Comparison of ENCODE assay signal across 28 cellular contexts in genomic region chr10:48554668-48555067, GRCh38. TPM values are rescaled to one million over a fixed set of nuclear protein-coding genes. Genes with fewer than 3 reads are reported as not detected.
DNase-seq lines count a peak whose midpoint lies in the region; ATAC-seq, FAIRE-seq and TF ChIP-seq lines count a peak whose summit lies in the region.
"Had no signal": no experiment of that assay in that cellular context is flagged by ENCODE, and none has a peak within 500 bp of the region (broad histone marks: within the 10 kb centered on the region; RNA-seq: fewer than 3 reads in every experiment).

No MANE protein-coding gene starts in this region.

- TF ChIP-seq EP300 in sigmoid colon (IDR thresholded peaks at IDR 0.05): no peak

- no peaks in the 10 kb centered on the region for H3K4me1 ChIP-seq in GM23248 (ENCODE audit: insufficient read depth)
- H3K4me1 ChIP-seq in left ventricle myocardium inferior: peaks cover 23% of the 10 kb centered on the region
- peaks cover 0 to 31% (median 20%) of the 10 kb centered on the region in 4 donors for H3K4me1 ChIP-seq in sigmoid colon
- H3K4me1 ChIP-seq: psoas muscle had no signal

- H3K27me3 ChIP-seq in GM23248 (replicated peaks; ENCODE audit: insufficient read depth) (no peaks in the 10 kb centered on the region), bronchial epithelial cell (ENCODE audit: control insufficient read depth, insufficient read depth, low read length) (no peaks in the 10 kb centered on the region), left ventricle myocardium inferior (ENCODE audit: low read depth) (no peaks in the 10 kb centered on the region), sigmoid colon (no peaks in the 10 kb centered on the region)
- H3K27me3 ChIP-seq: BLaER1, neutrophil, tibial nerve had no signal

- no peak overlapping the region for H3K27ac Mint-ChIP-seq in activated T-cell treated with anti-CD3 and anti-CD28 coated beads, Interleukin-2, amount 50 U/mL, for 72 hours
- H3K27ac Mint-ChIP-seq: activated naive CD8-positive, alpha-beta T cell; stimulated activated naive CD8-positive, alpha-beta T cell treated with anti-CD3 and anti-CD28 coated beads, Interleukin-15, Interleukin-2, amounts not matched to agents 100 ng/mL and 50 ng/mL, for 24 hours had no signal

- no peaks in the 10 kb centered on the region for H3K9me3 Mint-ChIP-seq in activated T-cell treated with anti-CD3 and anti-CD28 coated beads, Interleukin-2, amount 50 U/mL, for 72 hours
- H3K9me3 Mint-ChIP-seq: stimulated activated naive CD8-positive, alpha-beta T cell treated with anti-CD3 and anti-CD28 coated beads, Interleukin-15, Interleukin-2, amounts not matched to agents 100 ng/mL and 50 ng/mL, for 24 hours had no signal

- no peaks in the 10 kb centered on the region for H3K27me3 Mint-ChIP-seq in activated T-cell treated with anti-CD3 and anti-CD28 coated beads, Interleukin-2, amount 50 U/mL, for 72 hours (ENCODE audit: low read depth)
- H3K27me3 Mint-ChIP-seq: activated naive CD8-positive, alpha-beta T cell; stimulated activated naive CD8-positive, alpha-beta T cell treated with anti-CD3 and anti-CD28 coated beads, Interleukin-15, Interleukin-2, amounts not matched to agents 100 ng/mL and 50 ng/mL, for 24 hours had no signal

- no peak overlapping the region for H3K4me3 Mint-ChIP-seq in activated T-cell treated with anti-CD3 and anti-CD28 coated beads, Interleukin-2, amount 50 U/mL, for 72 hours
- H3K4me3 Mint-ChIP-seq: activated naive CD8-positive, alpha-beta T cell; stimulated activated naive CD8-positive, alpha-beta T cell treated with anti-CD3 and anti-CD28 coated beads, Interleukin-15, Interleukin-2, amounts not matched to agents 100 ng/mL and 50 ng/mL, for 24 hours had no signal

- H3K4me2 ChIP-seq in GM23248 (ENCODE audit: unreplicated experiment): no peak overlapping the region
- H3K4me2 ChIP-seq: BLaER1 had no signal

- H3K27ac ChIP-seq in GM23248 (no peak overlapping the region), left ventricle myocardium inferior (replicated peaks) (peak overlapping the region; percentile 42), sigmoid colon (peak overlapping the region in 3 of 4 donors; percentile 29 to 58 (median 44))
- H3K27ac ChIP-seq: BLaER1, neutrophil, psoas muscle, SK-N-MC, tibial nerve had no signal

- H2AFZ ChIP-seq in GM23248: no peak overlapping the region

- no peaks in the 10 kb centered on the region for H3K36me3 Mint-ChIP-seq in activated T-cell treated with anti-CD3 and anti-CD28 coated beads, Interleukin-2, amount 50 U/mL, for 72 hours (ENCODE audit: insufficient read depth in 2 of 2)
- H3K36me3 Mint-ChIP-seq: activated naive CD8-positive, alpha-beta T cell had no signal

- intact Hi-C loops in left ventricle myocardium inferior (cut with micrococcal nuclease) (loop anchor here (10.0 kb wide), 1 partner anchor 50 kb away; the partner anchor contains the start of gene ARHGAP22), sigmoid colon (cut with DNase I) (no loop called here)

- H3K4me3 ChIP-seq in GM23248 (no peak overlapping the region), bronchial epithelial cell (ENCODE audit: low read depth, low read length) (no peak overlapping the region), left ventricle myocardium inferior (no peak overlapping the region), sigmoid colon (no peak overlapping the region)
- H3K4me3 ChIP-seq: BLaER1, psoas muscle, SK-N-MC, skin epidermis, tibial nerve had no signal

- no peaks in the 10 kb centered on the region for H3K9me2 ChIP-seq in GM23248 (ENCODE audit: insufficient read depth)

- DNase-seq in GM23248: peak; percentile 26
- peak; percentile 49 for DNase-seq in bronchial epithelial cell (ENCODE audit: low read depth)
- no peak for DNase-seq in left ventricle myocardium inferior
- DNase-seq in sigmoid colon: no peak
- no peak for DNase-seq in activated T-cell treated with anti-CD3 and anti-CD28 coated beads, Interleukin-2, amount 50 U/mL, for 72 hours
- no peak for DNase-seq in NCI-H2171 (lab: John Stamatoyannopoulos, UW)
- DNase-seq: ACHN; activated CD4-positive, alpha-beta T cell treated with anti-CD3 and anti-CD28 coated beads, Interleukin-2, amount 50 U/mL, for 48 hours; DMS53; GOT3; mammary epithelial cell; NCI-H1092; NCI-H1930; NCI-H2227 treated with DMSO at 0.1 percent for 48 hours; NCI-H748 treated with DMSO at 0.1 percent for 48 hours; psoas muscle had no signal

- ATAC-seq in activated T-cell treated with anti-CD3 and anti-CD28 coated beads, Interleukin-2, amount 50 U/mL, for 72 hours (replicated peaks in 1 of 2): no peak
- no peak for ATAC-seq in GM19324 (IDR thresholded peaks at IDR 0.05; ENCODE audit: low FRiP score, unreplicated experiment)
- ATAC-seq: activated CD4-positive, CD25-positive, alpha-beta regulatory T cell treated with anti-CD3 and anti-CD28 coated beads, Interleukin-2, amount 50 U/mL, for 24 hours had no signal

- H3K9me3 ChIP-seq in GM23248 (ENCODE audit: low read depth) (no peaks in the 10 kb centered on the region), left ventricle myocardium inferior (replicated peaks) (no peaks in the 10 kb centered on the region), sigmoid colon (no peaks in the 10 kb centered on the region)
- H3K9me3 ChIP-seq: BLaER1, neutrophil, psoas muscle, tibial nerve had no signal

- H3K4me1 Mint-ChIP-seq in activated T-cell treated with anti-CD3 and anti-CD28 coated beads, Interleukin-2, amount 50 U/mL, for 72 hours (ENCODE audit: low read depth): no peaks in the 10 kb centered on the region

- in situ Hi-C loops in GM23248 (cut with MboI): loop anchor here (5.0 kb wide), 1 partner anchor 98 kb away; no protein-coding TSS in a partner anchor

- H3K36me3 ChIP-seq in GM23248 (ENCODE audit: low read depth) (peaks cover 28% of the 10 kb centered on the region), bronchial epithelial cell (ENCODE audit: control insufficient read depth, insufficient read depth, low read length) (no peaks in the 10 kb centered on the region), left ventricle myocardium inferior (no peaks in the 10 kb centered on the region), sigmoid colon (no peaks in the 10 kb centered on the region)
- H3K36me3 ChIP-seq: BLaER1, neutrophil, tibial nerve had no signal

- H3K9ac ChIP-seq in GM23248: no peak overlapping the region
- H3K9ac ChIP-seq: BLaER1 had no signal

- H3F3A ChIP-seq in GM23248 (ENCODE audit: insufficient read depth): 0 out of 2 replicates have a peak, but pooled peaks cover 8% of the 10 kb centered on the region

- 31% methylated on average over 3 of the region's 3 CpGs for WGBS in GM23248 (ENCODE audit: low coverage in 1 of 2, low lambda C conversion rate in 2 of 2, missing lambda C conversion rate in 2 of 2), 2 experiments
- WGBS in sigmoid colon, 2 donors: 79 to 81% methylated on average over 3 of the region's 3 CpGs

- TF ChIP-seq CTCF in bronchial epithelial cell (IDR thresholded peaks at IDR 0.05; ENCODE audit: insufficient read depth, low read length, severe bottlenecking) (no peak), left ventricle myocardium inferior (IDR thresholded peaks at IDR 0.05; ENCODE audit: borderline replicate concordance) (no peak), sigmoid colon (IDR thresholded peaks at IDR 0.05) (no peak)

- TF ChIP-seq POLR2A in sigmoid colon (IDR thresholded peaks at IDR 0.05): no peak

- H4K20me1 ChIP-seq in GM23248 (ENCODE audit: insufficient read depth): no peaks in the 10 kb centered on the region

- FAIRE-seq in bronchial epithelial cell (lab: Jason Lieb, UNC): peak; percentile 55
- FAIRE-seq: keratinocyte, TTC549 had no signal

- H3K79me2 ChIP-seq in GM23248 (ENCODE audit: insufficient read depth): peaks cover 77% of the 10 kb centered on the region

RNA-seq across cellular contexts. Expression of gene ARHGAP22, which starts 50.2 kb away (rescaled TPM):
- total RNA-seq in GM23248 (2014; rRNA removed; shearing (Covaris generic)): 44.4 and 46.0 TPM in 2 replicates
- polyA plus RNA-seq in GM23248 (2016; fragmentation: Nextera tagmentation; extraction: Ambion mirVana) (41.9 and 42.4 TPM in 2 replicates), sigmoid colon (1 to 10 TPM; 1.2 to 3.1 (median 2.4) TPM)
- total RNA-seq in bronchial epithelial cell (4.9 and 9.0 TPM in 2 replicates), left ventricle myocardium inferior (3.8 TPM), sigmoid colon (1 to 10 TPM; 1.3 to 6.4 (median 4.1) TPM)
- not detected for total RNA-seq in activated T-cell treated with anti-CD3 and anti-CD28 coated beads, Interleukin-2, amount 50 U/mL, for 72 hours
- total RNA-seq: T-helper 1 cell treated with Interleukin-12 subunit alpha and Interleukin-12 subunit beta and Interleukin-4 antibody, amounts not matched to agents 30 ng/mL and 1 ng/mL, for 36 hours had no signal

Comparison
In these comparisons a context has a peak if more than half of its experiments do, and no peak if none do; other contexts are left out.
1. DNase-seq: peak in GM23248 (single experiment) and bronchial epithelial cell (single experiment); none in left ventricle myocardium inferior (single experiment), sigmoid colon (single experiment), activated T-cell treated with anti-CD3 and anti-CD28 coated beads, Interleukin-2, amount 50 U/mL, for 72 hours (0 of 2) and NCI-H2171 (single experiment).